ENCODE assay signal across 31 cellular contexts in genomic region chr11:75463106-75463774, GRCh38. TPM values are rescaled to one million over a fixed set of nuclear protein-coding genes. Genes with fewer than 3 reads are reported as not detected.
DNase-seq lines count a peak whose midpoint lies in the region; ATAC-seq and TF ChIP-seq lines count a peak whose summit lies in the region.
"Had no signal": no experiment of that assay in that cellular context is flagged by ENCODE, and none has a peak within 500 bp of the region (broad histone marks: within the 10 kb centered on the region; RNA-seq: fewer than 3 reads in every experiment).

No MANE protein-coding gene starts in this region.

- H3K4me1 ChIP-seq in HEK293 (ENCODE audit: control insufficient read depth, insufficient read depth, low read length) (no peaks in the 10 kb centered on the region), endodermal cell (ENCODE audit: control insufficient read depth, insufficient read depth, low read length) (peaks cover 14% of the 10 kb centered on the region), right lobe of liver (no peaks in the 10 kb centered on the region)
- H3K4me1 ChIP-seq: breast epithelium, transverse colon had no signal

- DNase-seq in endodermal cell (no peak), right lobe of liver (no peak), pulmonary artery endothelial cell (ENCODE audit: low read depth, low spot score) (peak; percentile 75), SHP77 treated with DMSO at 0.1 percent for 48 hours (lab: John Stamatoyannopoulos, UW) (no peak)
- DNase-seq in activated CD8-positive, alpha-beta memory T cell treated with anti-CD3 and anti-CD28 coated beads for 24 hours, result no peak
- DNase-seq: activated CD4-positive, alpha-beta memory T cell treated with anti-CD3 and anti-CD28 coated beads for 36 hours; activated CD8-positive, alpha-beta memory T cell treated with anti-CD3 and anti-CD28 coated beads, Interleukin-2, amount 50 U/mL, for 48 hours; DMS79 treated with DMSO at 0.1 percent for 48 hours; effector CD8-positive, alpha-beta T cell; foreskin melanocyte; immature natural killer cell; naive thymus-derived CD8-positive, alpha-beta T cell; NCI-H1436 treated with DMSO at 0.1 percent for 48 hours; NCI-H2107; ovary; stimulated activated CD4-positive, alpha-beta T cell treated with anti-CD3 and anti-CD28 coated beads, Interleukin-2, amount 100 ng/mL, for 48 hours; transverse colon had no signal

- no peak for TF ChIP-seq POLR2A in right lobe of liver (IDR thresholded peaks at IDR 0.05)

- H3K27me3 ChIP-seq in endodermal cell (ENCODE audit: control insufficient read depth, insufficient read depth, low read length, poor library complexity, severe bottlenecking) (no peaks in the 10 kb centered on the region), right lobe of liver (no peaks in the 10 kb centered on the region)
- H3K27me3 ChIP-seq: BLaER1, breast epithelium, hepatocyte, left lung, ovary, right atrium auricular region, transverse colon had no signal

- H3K27ac ChIP-seq in HEK293 (ENCODE audit: extremely low read depth, low read depth, low read length) (no peak overlapping the region), endodermal cell (ENCODE audit: low read depth, low read length) (no peak overlapping the region), right lobe of liver (no peak overlapping the region)
- H3K27ac ChIP-seq: BLaER1, breast epithelium, hepatocyte, KMS-11, left lung, ovary, right atrium auricular region, RWPE1, SK-N-MC, transverse colon had no signal

- H3K4me3 ChIP-seq in HEK293 (ENCODE audit: low read depth, low read length) (no peak overlapping the region), endodermal cell (ENCODE audit: low read length) (no peak overlapping the region), right lobe of liver (no peak overlapping the region)
- H3K4me3 ChIP-seq: BLaER1, breast epithelium, hepatocyte, left lung, ovary, right atrium auricular region, SK-N-MC, transverse colon had no signal

- H3K9ac ChIP-seq in endodermal cell (ENCODE audit: extremely low read depth, low read length, poor library complexity, severe bottlenecking), result no peak overlapping the region
- H3K9ac ChIP-seq: BLaER1, KMS-11 had no signal

- no peak overlapping the region for H3K4me3 Mint-ChIP-seq in endodermal cell
- H3K4me3 Mint-ChIP-seq: activated CD4-positive, alpha-beta memory T cell treated with anti-CD3 and anti-CD28 coated beads for 36 hours; activated naive CD4-positive, alpha-beta T cell treated with anti-CD3 and anti-CD28 coated beads, Interleukin-2, amount 50 U/mL, for 24 hours; immature natural killer cell; naive thymus-derived CD8-positive, alpha-beta T cell had no signal

- H3K36me3 ChIP-seq in HEK293 (ENCODE audit: control insufficient read depth in 2 of 2, insufficient read depth in 1 of 2, low read length in 2 of 2) (no peaks in the 10 kb centered on the region), endodermal cell (ENCODE audit: control insufficient read depth, insufficient read depth, low read length) (no peaks in the 10 kb centered on the region), right lobe of liver (no peaks in the 10 kb centered on the region)
- H3K36me3 ChIP-seq: BLaER1, breast epithelium, left lung, ovary, right atrium auricular region, transverse colon had no signal

- CTCF ChIA-PET in HEK293 (lab: Yijun Ruan, JAX), result interaction anchor here (1.4 to 3.1 kb wide), 2 partner anchors 12 kb away, joined by 3 to 12 read pairs; no protein-coding TSS in a partner anchor

- POLR2A ChIA-PET in HEK293 (lab: Yijun Ruan, JAX), result no interaction called here

- 83 to 90% methylated on average over 2 to 11 of the region's 11 CpGs for WGBS in endodermal cell (ENCODE audit: insufficient coverage in 1 of 2, insufficient read length in 1 of 2), 2 experiments
- WGBS in right lobe of liver (ENCODE audit: insufficient coverage, low coverage, low lambda C conversion rate, missing lambda C conversion rate), result 49% methylated on average over 5 of the region's 11 CpGs

- H3K9me3 ChIP-seq in HEK293 (ENCODE audit: control insufficient read depth, insufficient read depth, low read depth, low read length), result no peaks in the 10 kb centered on the region
- H3K9me3 ChIP-seq in endodermal cell (ENCODE audit: control insufficient read depth, low read length), result no peaks in the 10 kb centered on the region
- H3K9me3 ChIP-seq in right lobe of liver, result no peaks in the 10 kb centered on the region
- H3K9me3 ChIP-seq: BLaER1, breast epithelium, left lung, ovary, right atrium auricular region, transverse colon had no signal

- no peak for TF ChIP-seq CTCF in HEK293 (tag by site-specific recombination; IDR thresholded peaks at IDR 0.05)
- no peak for TF ChIP-seq CTCF in endodermal cell (conservative IDR thresholded peaks at IDR 0.05)
- TF ChIP-seq CTCF in right lobe of liver (IDR thresholded peaks at IDR 0.05), result no peak

- ATAC-seq in right lobe of liver (peak; percentile 59 to 69 (median 62)), HG02588 (IDR thresholded peaks at IDR 0.05; ENCODE audit: unreplicated experiment) (no peak), GM18870 (IDR thresholded peaks at IDR 0.05; ENCODE audit: unreplicated experiment) (no peak)
- ATAC-seq: activated CD4-positive, CD25-positive, alpha-beta regulatory T cell treated with anti-CD3 and anti-CD28 coated beads, Interleukin-2, amount 50 U/mL, for 24 hours; left lung; naive thymus-derived CD8-positive, alpha-beta T cell had no signal

- H3K27me3 Mint-ChIP-seq in endodermal cell (ENCODE audit: insufficient read depth), result no peaks in the 10 kb centered on the region
- H3K27me3 Mint-ChIP-seq: activated CD4-positive, alpha-beta memory T cell treated with anti-CD3 and anti-CD28 coated beads for 36 hours; activated naive CD4-positive, alpha-beta T cell treated with anti-CD3 and anti-CD28 coated beads, Interleukin-2, amount 50 U/mL, for 24 hours; naive thymus-derived CD8-positive, alpha-beta T cell had no signal

- peak overlapping the region; percentile 91 for H3K27ac Mint-ChIP-seq in endodermal cell
- H3K27ac Mint-ChIP-seq: activated CD4-positive, alpha-beta memory T cell treated with anti-CD3 and anti-CD28 coated beads for 36 hours; activated naive CD4-positive, alpha-beta T cell treated with anti-CD3 and anti-CD28 coated beads, Interleukin-2, amount 50 U/mL, for 24 hours; activated T-helper 2 cell treated with anti-CD3 and anti-CD28 coated beads, Interferon-gamma antibody, Interleukin-2, Interleukin-4, amounts not matched to agents 10 μg/mL and 5 μg/mL and 100 μg/mL, durations not matched to agents 14 hours and 24 hours and 36 hours had no signal

- intact Hi-C loops in right lobe of liver (cut with DNase I), result no loop called here

- H3K4me1 Mint-ChIP-seq in endodermal cell, result peaks cover 24% of the 10 kb centered on the region
- H3K4me1 Mint-ChIP-seq: activated naive CD4-positive, alpha-beta T cell treated with anti-CD3 and anti-CD28 coated beads, Interleukin-2, amount 50 U/mL, for 24 hours; immature natural killer cell had no signal

- H3K9me3 Mint-ChIP-seq in endodermal cell, result no peaks in the 10 kb centered on the region
- H3K9me3 Mint-ChIP-seq: activated CD4-positive, alpha-beta memory T cell treated with anti-CD3 and anti-CD28 coated beads for 36 hours; activated naive CD4-positive, alpha-beta T cell treated with anti-CD3 and anti-CD28 coated beads, Interleukin-2, amount 50 U/mL, for 24 hours; activated T-helper 2 cell treated with anti-CD3 and anti-CD28 coated beads, Interferon-gamma antibody, Interleukin-2, Interleukin-4, amounts not matched to agents 10 μg/mL and 5 μg/mL and 100 μg/mL, durations not matched to agents 14 hours and 24 hours and 36 hours; immature natural killer cell; naive thymus-derived CD8-positive, alpha-beta T cell had no signal

- no peaks in the 10 kb centered on the region for H3K36me3 Mint-ChIP-seq in endodermal cell (ENCODE audit: low read depth)
- H3K36me3 Mint-ChIP-seq: activated CD4-positive, alpha-beta memory T cell treated with anti-CD3 and anti-CD28 coated beads for 36 hours; activated naive CD4-positive, alpha-beta T cell treated with anti-CD3 and anti-CD28 coated beads, Interleukin-2, amount 50 U/mL, for 24 hours had no signal

TF ChIP-seq in HEK293, 187 proteins besides CTCF, POLR2A, EP300 and RAD21:
- no peak for TF ChIP-seq ZNF202 (tag by site-specific recombination; IDR thresholded peaks at IDR 0.05; ENCODE audit: borderline replicate concordance)
- TF ChIP-seq ZNF521 (tag by site-specific recombination; IDR thresholded peaks at IDR 0.05), result no peak
- TF ChIP-seq ZNF362 (tag by site-specific recombination; IDR thresholded peaks at IDR 0.05), result no peak
- TF ChIP-seq ZNF768 (tag by site-specific recombination; IDR thresholded peaks at IDR 0.05), result peak; percentile 67
- TF ChIP-seq ZNF501 (tag by site-specific recombination; IDR thresholded peaks at IDR 0.05), result no peak

RNA-seq across cellular contexts. Expression of gene KLHL35, which starts 30.2 kb away (rescaled TPM):
- total RNA-seq in endodermal cell, result under 1 TPM in 1 of 2 donors, not detected in 1; 0.48 TPM
- polyA plus RNA-seq in endodermal cell (2013, experiment 1 of 2), result 17.5 TPM
- 13.2 TPM for polyA plus RNA-seq in endodermal cell (2013, experiment 2 of 2)
- under 1 TPM in 1 of 6 experiments, not detected in 5; 0.09 TPM for total RNA-seq in right lobe of liver
- 2.0 and 2.6 TPM in 2 replicates for total RNA-seq in pulmonary artery endothelial cell

Comparison
In these comparisons a context has a peak if more than half of its experiments do, and no peak if none do; other contexts are left out.
1. ATAC-seq: peak in right lobe of liver (4 of 4); none in HG02588 (single experiment) and GM18870 (single experiment).